8 cellular contexts compared by ENCODE assay signal in the genomic region with DNA sequence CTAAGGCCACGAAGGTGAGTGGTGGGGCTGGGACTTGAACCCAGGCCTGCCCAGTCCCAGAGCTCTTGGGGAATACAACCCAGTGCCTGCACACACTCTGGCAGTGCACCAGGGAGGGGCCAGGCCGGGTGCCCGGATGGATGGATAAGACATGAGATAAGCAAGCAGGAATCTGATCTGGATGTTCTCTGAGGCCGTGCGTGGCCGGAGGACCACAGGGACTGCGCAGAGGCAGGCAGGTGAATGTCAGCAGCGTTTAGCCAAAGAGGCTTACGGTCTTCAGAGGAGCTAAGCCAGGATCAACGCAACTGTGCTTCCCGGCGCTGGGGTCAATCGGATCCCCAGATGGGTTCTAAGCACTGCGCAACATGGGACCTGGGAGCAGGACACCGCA.
DNase-seq lines count a peak whose midpoint lies in the region; ATAC-seq, FAIRE-seq and TF ChIP-seq lines count a peak whose summit lies in the region.

No MANE protein-coding gene starts in this region.

- H3K9ac ChIP-seq in ES-I3 (ENCODE audit: low read depth, low read length): peak overlapping the region; percentile 80

- no peaks in the 10 kb centered on the region for H3K9me3 ChIP-seq in ES-I3 (ENCODE audit: control insufficient read depth, insufficient read depth, low read length)
- H3K9me3 ChIP-seq in neutrophil: no peaks in the 10 kb centered on the region

- FAIRE-seq in D721Med (lab: Jason Lieb, UNC): no peak

- CTCF ChIA-PET in GM10248 (lab: Yijun Ruan, JAX): no interaction called here

- peak overlapping the region; percentile 63 to 87 for H3K4me3 ChIP-seq in neutrophil (ENCODE audit: low read depth in 1 of 2, low read length in 1 of 2)

- no peaks in the 10 kb centered on the region for H3K27me3 ChIP-seq in neutrophil

- POLR2A ChIA-PET in GM10248 (lab: Yijun Ruan, JAX): interaction anchor here (0.6 to 0.7 kb wide), 2 partner anchors 610 to 1698 kb away, joined by 4 to 5 read pairs; no protein-coding TSS in a partner anchor

- H3K4me1 ChIP-seq in ES-I3 (ENCODE audit: insufficient read depth, low read length) (peaks cover 2% of the 10 kb centered on the region; the same call in 1 of the 2 replicates), neutrophil (ENCODE audit: control insufficient read depth in 1 of 2, insufficient read depth in 1 of 2, low read depth in 1 of 2, low read length in 1 of 2) (peaks cover 61 to 65% of the 10 kb centered on the region in 2 experiments)

- ATAC-seq in GM18870 (IDR thresholded peaks at IDR 0.05; ENCODE audit: unreplicated experiment): no peak

- H3K36me3 ChIP-seq in ES-I3 (ENCODE audit: insufficient read depth, low read length) (no peaks in the 10 kb centered on the region), neutrophil (peaks cover 5% of the 10 kb centered on the region)

- H3K27ac ChIP-seq in epithelial cell of prostate (peak overlapping the region; percentile 82), neutrophil (peak overlapping the region; percentile 99)

- DNase-seq in RKO (ENCODE audit: low spot score) (peak; percentile 71), epithelial cell of prostate (ENCODE audit: low read depth, low spot score) (no peak), GM10248 (ENCODE audit: extremely low spot score) (no peak), D721Med (ENCODE audit: insufficient read length, low spot score) (no peak)
- DNase-seq in stimulated activated CD4-positive, alpha-beta T cell treated with anti-CD3 and anti-CD28 coated beads, Interleukin-1b, Interleukin-23, amount 100 ng/mL, for 48 hours: no peak

- TF ChIP-seq CTCF in neutrophil (IDR thresholded peaks at IDR 0.05): no peak
- TF ChIP-seq CTCF in GM10248 (IDR thresholded peaks at IDR 0.05; ENCODE audit: control extremely low read depth, extremely low read depth, low read depth, missing control alignments): no peak
- TF ChIP-seq CTCF in D721Med (IDR thresholded peaks at IDR 0.05; ENCODE audit: insufficient read depth, missing control alignments): no peak
